Comparison of ENCODE assay signal across 29 cellular contexts in genomic region chr1:205741681-205742080, GRCh38. TPM values are rescaled to one million over a fixed set of nuclear protein-coding genes. Genes with fewer than 3 reads are reported as not detected.
A peak's percentile ranks its signal among the peaks of the same experiment; 100 is the strongest.
DNase-seq lines count a peak whose midpoint lies in the region; ATAC-seq, FAIRE-seq and TF ChIP-seq lines count a peak whose summit lies in the region.
"Had no signal": no experiment of that assay in that cellular context is flagged by ENCODE, and none has a peak within 500 bp of the region (broad histone marks: within the 10 kb centered on the region; RNA-seq: fewer than 3 reads in every experiment).

No MANE protein-coding gene starts in this region.

- BruUV-seq in K562 (replicated peaks; lab: Mats Ljungman, UMichigan) = no TSS peak

- peaks cover 86% of the 10 kb centered on the region for H4K20me1 ChIP-seq in Loucy (ENCODE audit: insufficient read depth, low read length, poor library complexity, severe bottlenecking)
- H4K20me1 ChIP-seq in K562 (replicated peaks; ENCODE audit: control insufficient read depth, insufficient read depth, low read length) = peaks cover 12% of the 10 kb centered on the region

- H2AFZ ChIP-seq in Loucy (ENCODE audit: low read length) = no peak overlapping the region
- no peak overlapping the region for H2AFZ ChIP-seq in K562 (ENCODE audit: low read depth, low read length)
- H2AFZ ChIP-seq: GM23248 had no signal

- H3K4me3 Mint-ChIP-seq in natural killer cell = no peak overlapping the region
- no peak overlapping the region for H3K4me3 Mint-ChIP-seq in natural killer cell treated with Interleukin-12 subunit alpha and Interleukin-12 subunit beta and Interleukin-15 and Interleukin-18, amount 100 ng/mL, for 72 hours
- H3K4me3 Mint-ChIP-seq: nephron progenitor cell had no signal

- no peaks in the 10 kb centered on the region for H3F3A ChIP-seq in Loucy (ENCODE audit: low read depth)

- no peak for TF ChIP-seq CTCF in natural killer cell (IDR thresholded peaks at IDR 0.05)
- no peak for TF ChIP-seq CTCF in Loucy (conservative IDR thresholded peaks at IDR 0.05; ENCODE audit: low read length)
- TF ChIP-seq CTCF in K562 (IDR thresholded peaks at IDR 0.05 in 2 of 3, conservative IDR thresholded peaks at IDR 0.05 in 1 of 3; ENCODE audit: insufficient read depth in 2 of 3, low read depth in 1 of 3, low read length in 3 of 3) = no peak

- CTCF ChIA-PET in K562 (lab: Yijun Ruan, JAX; ENCODE audit: low intra/inter-chr PET ratio) = no interaction called here

- H3K9ac ChIP-seq in Loucy (ENCODE audit: low read depth, low read length, poor library complexity, severe bottlenecking) = no peak overlapping the region
- no peak overlapping the region for H3K9ac ChIP-seq in K562 (ENCODE audit: insufficient read depth in 1 of 2, low read depth in 2 of 2, low read length in 2 of 2)
- H3K9ac ChIP-seq: GM23248 had no signal

- POLR2A ChIA-PET in K562 (lab: Yijun Ruan, JAX) = interaction anchor here (0.5 to 3.5 kb wide), 4 partner anchors 10 to 159 kb away, joined by 3 to 32 read pairs (median 3); no protein-coding TSS in a partner anchor

- intact Hi-C loops in natural killer cell (cut with micrococcal nuclease) (no loop called here), K562 (cut with micrococcal nuclease) (no loop called here)

- no peaks in the 10 kb centered on the region for H3K9me2 ChIP-seq in Loucy (replicated peaks; ENCODE audit: low read depth, low read length)

- no peak for TF ChIP-seq EP300 in K562 (IDR thresholded peaks at IDR 0.05; ENCODE audit: low read length)

- no peaks in the 10 kb centered on the region for H3K9me3 ChIP-seq in Loucy (ENCODE audit: insufficient read depth, low read depth, low read length)
- no peaks in the 10 kb centered on the region for H3K9me3 ChIP-seq in K562 (replicated peaks; ENCODE audit: control insufficient read depth, insufficient read depth, low read depth, low read length)
- H3K9me3 ChIP-seq: esophagus muscularis mucosa, SJCRH30, thoracic aorta had no signal

- H3K4me1 ChIP-seq in Loucy (ENCODE audit: insufficient read depth, low read length, poor library complexity, severe bottlenecking) (peaks cover 43% of the 10 kb centered on the region), K562 (replicated peaks in 1 of 2; ENCODE audit: control insufficient read depth in 2 of 2, insufficient read depth in 2 of 2, low read length in 2 of 2) (peaks cover 11 to 14% of the 10 kb centered on the region in 2 experiments; a peak in 3 of 5 replicates)

- H3K4me1 Mint-ChIP-seq in natural killer cell = peaks cover 42 to 44% of the 10 kb centered on the region in 2 donors
- peaks cover 28 to 34% of the 10 kb centered on the region in 2 donors for H3K4me1 Mint-ChIP-seq in natural killer cell treated with Interleukin-12 subunit alpha and Interleukin-12 subunit beta and Interleukin-15 and Interleukin-18, amount 100 ng/mL, for 72 hours (ENCODE audit: low read depth in 2 of 2)

- H3K4me2 ChIP-seq in Loucy (ENCODE audit: low read depth, low read length, poor library complexity, severe bottlenecking) (peak overlapping the region; percentile 34), K562 (ENCODE audit: insufficient read depth, low read length) (no peak overlapping the region)

- FAIRE-seq in K562 (lab: Jason Lieb, UNC) = no peak
- FAIRE-seq: colon, frontal cortex, RCC 7860 had no signal

- H3K79me2 ChIP-seq in Loucy (ENCODE audit: insufficient read depth, low read length) (peaks cover 100% of the 10 kb centered on the region), K562 (ENCODE audit: control insufficient read depth, insufficient read depth, low read length) (peaks cover 96% of the 10 kb centered on the region)

- DNase-seq in natural killer cell (no peak), K562 (ENCODE audit: extremely low read depth in 1 of 4, low spot score in 3 of 4) (no peak), T-helper 1 cell (no peak), nucleus accumbens (lab: John Stamatoyannopoulos, UW) (no peak), COLO668 (lab: John Stamatoyannopoulos, UW; ENCODE audit: unreplicated experiment) (no peak)
- DNase-seq in natural killer cell treated with Interleukin-12 subunit alpha and Interleukin-12 subunit beta and Interleukin-15 and Interleukin-18, amount 100 ng/mL, for 72 hours (ENCODE audit: low spot score) = no peak
- DNase-seq: activated CD4-positive, alpha-beta T cell treated with anti-CD3 and anti-CD28 coated beads, Interleukin-2, amount 50 U/mL, for 1 hour; activated CD8-positive, alpha-beta memory T cell treated with anti-CD3 and anti-CD28 coated beads, Interleukin-2, amount 50 U/mL, for 4 hours; activated effector memory CD4-positive, alpha-beta T cell treated with anti-CD3 and anti-CD28 coated beads, Interleukin-2, amount 50 U/mL, for 16 hours; amniotic stem cell; GF-D8; GM23248; hypothalamus; KG1; NCI-H1436 treated with DMSO at 0.1 percent for 48 hours; NCI-H510A treated with DMSO at 0.1 percent for 48 hours; nephron progenitor cell; posterior cingulate gyrus; SJCRH30; stimulated activated CD4-positive, alpha-beta T cell treated with anti-CD3 and anti-CD28 coated beads, Interleukin-4, amount 100 ng/mL, for 4 hours; stimulated activated naive CD4-positive, alpha-beta T cell treated with Interleukin-2 at 50 U/mL for 16 hours; WERI-Rb-1 had no signal

- 36% methylated on average over 1 of the region's 1 CpG for WGBS in K562 (ENCODE audit: insufficient coverage, low coverage, missing lambda C conversion rate)

- H3K9me3 Mint-ChIP-seq in natural killer cell = no peaks in the 10 kb centered on the region
- H3K9me3 Mint-ChIP-seq in natural killer cell treated with Interleukin-12 subunit alpha and Interleukin-12 subunit beta and Interleukin-15 and Interleukin-18, amount 100 ng/mL, for 72 hours = no peaks in the 10 kb centered on the region

- H3K27ac ChIP-seq in K562 (ENCODE audit: extremely low read depth, low read depth, low read length) = no peak overlapping the region; the same call in 2 of the 3 replicates
- H3K27ac ChIP-seq: esophagus muscularis mucosa, GM23248, SJCRH30, thoracic aorta, WERI-Rb-1 had no signal

- peak overlapping the region; percentile 58 to 71 for H3K27ac Mint-ChIP-seq in natural killer cell
- H3K27ac Mint-ChIP-seq in natural killer cell treated with Interleukin-12 subunit alpha and Interleukin-12 subunit beta and Interleukin-15 and Interleukin-18, amount 100 ng/mL, for 72 hours = peak overlapping the region in 1 of 2 donors; percentile 43
- H3K27ac Mint-ChIP-seq: nephron progenitor cell had no signal

- no peaks in the 10 kb centered on the region for H3K36me3 Mint-ChIP-seq in natural killer cell
- H3K36me3 Mint-ChIP-seq in natural killer cell treated with Interleukin-12 subunit alpha and Interleukin-12 subunit beta and Interleukin-15 and Interleukin-18, amount 100 ng/mL, for 72 hours = no peaks in the 10 kb centered on the region

- peaks cover 18% of the 10 kb centered on the region; the same call in 1 of the 2 replicates for H3K36me3 ChIP-seq in Loucy (ENCODE audit: insufficient read depth, low read length)
- peaks cover 64% of the 10 kb centered on the region for H3K36me3 ChIP-seq in K562 (ENCODE audit: control insufficient read depth, insufficient read depth, low read length)
- H3K36me3 ChIP-seq: thoracic aorta had no signal

- H3K27me3 ChIP-seq in Loucy (ENCODE audit: insufficient read depth, low read length, poor library complexity, severe bottlenecking) = no peaks in the 10 kb centered on the region
- no peaks in the 10 kb centered on the region for H3K27me3 ChIP-seq in K562 (ENCODE audit: control insufficient read depth in 2 of 2, insufficient read depth in 2 of 2, low read length in 2 of 2)
- H3K27me3 ChIP-seq: esophagus muscularis mucosa, SJCRH30 had no signal

- H3K4me3 ChIP-seq in Loucy (ENCODE audit: low read length, poor library complexity, severe bottlenecking) (no peak overlapping the region), K562 (no peak overlapping the region)
- H3K4me3 ChIP-seq: esophagus muscularis mucosa, GM23248, SJCRH30, thoracic aorta had no signal

- H3K9me1 ChIP-seq in K562 (ENCODE audit: control insufficient read depth, insufficient read depth, low read length) = no peaks in the 10 kb centered on the region

- no peak for TF ChIP-seq POLR2A in K562 (conservative IDR thresholded peaks at IDR 0.05)

- no peak for TF ChIP-seq RAD21 in K562 (CRISPR knock-in tag; conservative IDR thresholded peaks at IDR 0.05 in 1 of 2, IDR thresholded peaks at IDR 0.05 in 1 of 2)

- in situ Hi-C loops in K562 (cut with MboI) = no loop called here

- no peaks in the 10 kb centered on the region for H3K27me3 Mint-ChIP-seq in natural killer cell (ENCODE audit: low read depth in 2 of 2)
- H3K27me3 Mint-ChIP-seq in natural killer cell treated with Interleukin-12 subunit alpha and Interleukin-12 subunit beta and Interleukin-15 and Interleukin-18, amount 100 ng/mL, for 72 hours = no peaks in the 10 kb centered on the region

- ATAC-seq in natural killer cell = no peak
- no peak for ATAC-seq in natural killer cell treated with Interleukin-12 subunit alpha and Interleukin-12 subunit beta and Interleukin-15 and Interleukin-18, amount 100 ng/mL, for 72 hours
- no peak for ATAC-seq in K562
- ATAC-seq: sciatic nerve had no signal

RNA-seq across cellular contexts. Expression of gene NUCKS1, which starts 8.3 kb away (rescaled TPM):
- total RNA-seq in natural killer cell (100 to 1,000 TPM in 2 of 3 donors, 10 to 100 TPM in 1; 89.2 to 113 (median 103) TPM), K562 (2014; rRNA removed) (81.9 and 87.5 TPM in 2 replicates), K562 (2014; rRNA removed; fragmentation: Illumina TruSeq; extraction: Trizol) (232 and 280 TPM in 2 replicates), K562 (2015; rRNA removed; fragmentation: Illumina TruSeq; extraction: Trizol) (236 and 244 TPM in 2 replicates), K562 (2021) (201 and 216 TPM in 2 replicates)
- 100 to 1,000 TPM in 1 of 2 donors, 10 to 100 TPM in 1; 95.1 to 156 TPM for total RNA-seq in natural killer cell treated with Interleukin-12 subunit alpha and Interleukin-12 subunit beta and Interleukin-15 and Interleukin-18, amount 100 ng/mL, for 72 hours
- 27.6 and 204 TPM in 2 replicates for total RNA-seq in K562 (2011; cell fraction: chromatin; rRNA removed; ENCODE audit: low replicate concordance)
- 10.8 and 27.2 TPM in 2 replicates for total RNA-seq in K562 (2011; cell fraction: nucleolus; rRNA removed)
- 57.1 and 92.6 TPM in 2 replicates for total RNA-seq in K562 (2011; cell fraction: nucleoplasm; rRNA removed)
- polyA plus RNA-seq in K562 (2011; rRNA removed) (117 and 149 TPM in 2 replicates), K562 (2014; fragmentation: Illumina TruSeq; extraction: Trizol) (167 and 177 TPM in 2 replicates), K562 (2014; fragmentation: Nextera tagmentation; extraction: Ambion mirVana) (10 to 100 TPM; 66.7 to 83.4 TPM), K562 (2014; rRNA removed) (94.4 and 95.1 TPM in 2 replicates)
- 32.1 and 83.7 TPM in 2 replicates for polyA plus RNA-seq in K562 (2011; cell fraction: cytosol; rRNA removed)
- polyA plus RNA-seq in K562 (2011; cell fraction: nucleus; rRNA removed) = 19.9 and 37.5 TPM in 2 replicates
- 80.3 and 120 TPM in 2 replicates for polyA plus RNA-seq in K562 (2012)
- polyA minus RNA-seq in K562 (2011; rRNA and poly(A)+ RNA removed) = 303 and 322 TPM in 2 replicates
- polyA minus RNA-seq in K562 (2011; cell fraction: cytosol; rRNA and poly(A)+ RNA removed) = 85.8 and 115 TPM in 2 replicates
- polyA minus RNA-seq in K562 (2011; cell fraction: nucleus; rRNA and poly(A)+ RNA removed) = 23.7 and 70.9 TPM in 2 replicates

RNA-seq across cellular contexts. Expression of gene RAB29, which starts 33.6 kb away (rescaled TPM):
- total RNA-seq in natural killer cell = 100 to 1,000 TPM in 1 of 3 donors, 10 to 100 TPM in 2; 69.0 to 120 (median 95.1) TPM
- 100 to 1,000 TPM; 109 to 217 TPM for total RNA-seq in natural killer cell treated with Interleukin-12 subunit alpha and Interleukin-12 subunit beta and Interleukin-15 and Interleukin-18, amount 100 ng/mL, for 72 hours
- 9.7 and 12.5 TPM in 2 replicates for total RNA-seq in K562 (2011; cell fraction: chromatin; rRNA removed; ENCODE audit: low replicate concordance)
- 7.2 and 7.7 TPM in 2 replicates for total RNA-seq in K562 (2011; cell fraction: nucleolus; rRNA removed)
- 8.9 and 11.8 TPM in 2 replicates for total RNA-seq in K562 (2011; cell fraction: nucleoplasm; rRNA removed)
- total RNA-seq in K562 (2014; rRNA removed) = 6.9 and 7.7 TPM in 2 replicates
- total RNA-seq in K562 (2014; rRNA removed; fragmentation: Illumina TruSeq; extraction: Trizol) = 8.5 and 10.2 TPM in 2 replicates
- 9.9 and 11.5 TPM in 2 replicates for total RNA-seq in K562 (2015; rRNA removed; fragmentation: Illumina TruSeq; extraction: Trizol)
- 7.8 and 8.0 TPM in 2 replicates for total RNA-seq in K562 (2021)
- polyA plus RNA-seq in K562 (2011; rRNA removed) = 9.9 and 17.6 TPM in 2 replicates
- 11.0 and 14.5 TPM in 2 replicates for polyA plus RNA-seq in K562 (2011; cell fraction: cytosol; rRNA removed)
- 7.4 and 13.4 TPM in 2 replicates for polyA plus RNA-seq in K562 (2011; cell fraction: nucleus; rRNA removed)
- 11.1 and 11.3 TPM in 2 replicates for polyA plus RNA-seq in K562 (2012)
- polyA plus RNA-seq in K562 (2014; fragmentation: Illumina TruSeq; extraction: Trizol) = 11.1 and 13.9 TPM in 2 replicates
- 1 to 10 TPM; 6.3 to 7.5 TPM for polyA plus RNA-seq in K562 (2014; fragmentation: Nextera tagmentation; extraction: Ambion mirVana)
- polyA plus RNA-seq in K562 (2014; rRNA removed) = 7.2 and 10.8 TPM in 2 replicates
- polyA minus RNA-seq in K562 (2011; rRNA and poly(A)+ RNA removed) = 6.1 and 11.9 TPM in 2 replicates
- polyA minus RNA-seq in K562 (2011; cell fraction: cytosol; rRNA and poly(A)+ RNA removed) = 3.5 and 7.2 TPM in 2 replicates
- 4.1 and 4.8 TPM in 2 replicates for polyA minus RNA-seq in K562 (2011; cell fraction: nucleus; rRNA and poly(A)+ RNA removed)

Comparison
In these comparisons a context has a peak if more than half of its experiments do, and no peak if none do; other contexts are left out.
1. RNA of gene RAB29, which starts 33.6 kb away (total RNA-seq): 109 to 217 TPM in natural killer cell treated with Interleukin-12 subunit alpha and Interleukin-12 subunit beta and Interleukin-15 and Interleukin-18, amount 100 ng/mL, for 72 hours and 69.0 to 120 TPM in natural killer cell; 6.9 to 12.5 TPM in K562; every median in the first group is over 4 times any median in the second.